Comparison of ENCODE assay signal across 8 cellular contexts in genomic region chr18:12308386-12309100, GRCh38. TPM values are rescaled to one million over a fixed set of nuclear protein-coding genes. Genes with fewer than 3 reads are reported as not detected.
DNase-seq lines count a peak whose midpoint lies in the region; ATAC-seq and TF ChIP-seq lines count a peak whose summit lies in the region.

No MANE protein-coding gene starts in this region.

- H3K27me3 ChIP-seq in OCI-LY3 (ENCODE audit: low read depth, low read length) (no peaks in the 10 kb centered on the region), skeletal muscle tissue (ENCODE audit: control insufficient read depth in 3 of 3, insufficient read depth in 3 of 3, low read length in 3 of 3) (peaks cover 0 to 31% (median 21%) of the 10 kb centered on the region in 3 donors)

- no peaks in the 10 kb centered on the region for H3K79me2 ChIP-seq in OCI-LY3 (ENCODE audit: low read length)

- H3K4me2 ChIP-seq in OCI-LY3 (ENCODE audit: low read length), result peak overlapping the region; percentile 77

- H3K27ac ChIP-seq in OCI-LY3 (ENCODE audit: low read length), result no peak overlapping the region
- H3K27ac ChIP-seq in skeletal muscle tissue (ENCODE audit: low read depth, low read length), result peak overlapping the region; percentile 82

- H3K36me3 ChIP-seq in OCI-LY3 (replicated peaks; ENCODE audit: low read depth, low read length) (peaks cover 12% of the 10 kb centered on the region), skeletal muscle tissue (ENCODE audit: control insufficient read depth in 3 of 3, insufficient read depth in 3 of 3, low read length in 3 of 3) (peaks cover 0 to 10% (median 0%) of the 10 kb centered on the region in 3 donors)

- TF ChIP-seq CTCF in AG10803 (conservative IDR thresholded peaks at IDR 0.05; ENCODE audit: low read length), result no peak
- TF ChIP-seq CTCF in OCI-LY3 (IDR thresholded peaks at IDR 0.05; ENCODE audit: low read depth, low read length), result no peak

- peak; percentile 60 for ATAC-seq in GM18858 (IDR thresholded peaks at IDR 0.05; ENCODE audit: unreplicated experiment)
- peak; percentile 56 for ATAC-seq in HG03060 (IDR thresholded peaks at IDR 0.05; ENCODE audit: low read depth, unreplicated experiment)

- peak overlapping the region; percentile 55; the same call in 1 of the 2 replicates for H3K9ac ChIP-seq in OCI-LY3 (ENCODE audit: low read length)
- H3K9ac ChIP-seq in skeletal muscle tissue (ENCODE audit: low read depth in 1 of 3, low read length in 3 of 3), result peak overlapping the region; percentile 65 to 79 (median 77)

- H3K9me3 ChIP-seq in OCI-LY3 (ENCODE audit: insufficient read depth, low read length), result peaks cover 3% of the 10 kb centered on the region; the same call in 1 of the 2 replicates
- H3K9me3 ChIP-seq in skeletal muscle tissue (ENCODE audit: control insufficient read depth in 3 of 3, low read length in 3 of 3), result peaks cover 0 to 2% (median 0%) of the 10 kb centered on the region in 3 donors

- H3K4me3 ChIP-seq in AG10803 (ENCODE audit: low read length), result peak overlapping the region; percentile 87
- H3K4me3 ChIP-seq in OCI-LY3 (ENCODE audit: low read length), result peak overlapping the region; percentile 75
- H3K4me3 ChIP-seq in skeletal muscle tissue (ENCODE audit: low read length in 3 of 3), result peak overlapping the region; percentile 70 to 74 (median 73)

- no peaks in the 10 kb centered on the region for H4K20me1 ChIP-seq in OCI-LY3 (ENCODE audit: insufficient read depth, low read length)

- peak; percentile 92 for DNase-seq in AG10803 (ENCODE audit: low read depth)
- peak; percentile 44 for DNase-seq in brain pericyte (ENCODE audit: low read depth, low spot score)
- DNase-seq in iPS-NIHi7 (ENCODE audit: extremely low spot score), result peak; percentile 71
- no peak for DNase-seq in NK-92 treated with Interleukin-12 subunit alpha and Interleukin-12 subunit beta, amount 100 ng/mL, for 24 hours (lab: John Stamatoyannopoulos, UW)

- H3K4me1 ChIP-seq in OCI-LY3 (ENCODE audit: low read length) (peaks cover 15% of the 10 kb centered on the region), skeletal muscle tissue (ENCODE audit: control insufficient read depth in 3 of 3, insufficient read depth in 3 of 3, low read length in 3 of 3) (peaks cover 5 to 16% (median 14%) of the 10 kb centered on the region in 3 donors)

- H2AFZ ChIP-seq in OCI-LY3 (ENCODE audit: low read depth, low read length), result peak overlapping the region; percentile 42

RNA-seq across cellular contexts. Expression of gene TUBB6, which starts 0.5 kb away (rescaled TPM):
- total RNA-seq in skeletal muscle tissue, result 499 TPM

RNA-seq across cellular contexts. Expression of gene CIDEA, which starts 54.4 kb away (rescaled TPM):
- total RNA-seq in skeletal muscle tissue, result 2.1 TPM
